Comparison of ENCODE assay signal across 22 cellular contexts in genomic region chr15:59279023-59279422, GRCh38.
A peak's percentile ranks its signal among the peaks of the same experiment; 100 is the strongest.
DNase-seq lines count a peak whose midpoint lies in the region; ATAC-seq and TF ChIP-seq lines count a peak whose summit lies in the region.
"Had no signal": no experiment of that assay in that cellular context is flagged by ENCODE, and none has a peak within 500 bp of the region (broad histone marks: within the 10 kb centered on the region; RNA-seq: fewer than 3 reads in every experiment).

No MANE protein-coding gene starts in this region.

- no peak overlapping the region for H3K4me3 Mint-ChIP-seq in glutamatergic neuron (ENCODE audit: unreplicated experiment)
- H3K4me3 Mint-ChIP-seq: GM23338, H9, IgD-negative memory B cell had no signal

- TF ChIP-seq EP300 in transverse colon (IDR thresholded peaks at IDR 0.05; ENCODE audit: low read depth): no peak

- no peak for ATAC-seq in HCT116
- no peak for ATAC-seq in RWPE2 (ENCODE audit: low read depth)
- ATAC-seq in HG03135 (IDR thresholded peaks at IDR 0.05; ENCODE audit: unreplicated experiment): no peak
- ATAC-seq: GM23338 had no signal

- H3K79me2 ChIP-seq in HCT116 (ENCODE audit: insufficient read depth, low read length) (peaks cover 61% of the 10 kb centered on the region), hepatocyte (peaks cover 61% of the 10 kb centered on the region)

- no peaks in the 10 kb centered on the region for H3K9me2 ChIP-seq in HCT116 (ENCODE audit: insufficient read depth)
- H3K9me2 ChIP-seq in hepatocyte (replicated peaks; ENCODE audit: insufficient read depth): no peaks in the 10 kb centered on the region
- H3K9me2 ChIP-seq: SK-N-SH had no signal

- no peak overlapping the region for H3K27ac Mint-ChIP-seq in glutamatergic neuron (ENCODE audit: unreplicated experiment)
- H3K27ac Mint-ChIP-seq: GM23338, H9, IgD-negative memory B cell had no signal

- H2AFZ ChIP-seq in HCT116 (ENCODE audit: low read depth, low read length, poor library complexity, severe bottlenecking): no peak overlapping the region
- no peak overlapping the region for H2AFZ ChIP-seq in hepatocyte
- H2AFZ ChIP-seq: GM23338 had no signal

- RAD21 ChIA-PET in HCT116 (lab: Charles Lee; ENCODE audit: low non-redundant PET in 1 of 2, low total read pairs in 2 of 2, uncharacterized antibody in 2 of 2, unreplicated experiment in 2 of 2): no interaction called here

- no peak for TF ChIP-seq RAD21 in HCT116 (IDR thresholded peaks at IDR 0.05; ENCODE audit: low read depth)

- H3K36me3 Mint-ChIP-seq in glutamatergic neuron (ENCODE audit: unreplicated experiment): no peaks in the 10 kb centered on the region

- no peak for TF ChIP-seq POLR2A in HCT116 (IDR thresholded peaks at IDR 0.05; ENCODE audit: borderline replicate concordance, extremely low read depth, insufficient read depth, insufficient read length)
- no peak for TF ChIP-seq POLR2A in transverse colon (IDR thresholded peaks at IDR 0.05)

- H4K20me1 ChIP-seq in HCT116 (ENCODE audit: insufficient read depth) (no peaks in the 10 kb centered on the region), hepatocyte (ENCODE audit: insufficient read depth, poor library complexity, severe bottlenecking) (no peaks in the 10 kb centered on the region)

- H3K27ac ChIP-seq in HCT116 (ENCODE audit: low read depth, low read length) (no peak overlapping the region), RWPE2 (ENCODE audit: poor library complexity, severe bottlenecking) (peak overlapping the region; percentile 79), hepatocyte (peak overlapping the region; percentile 94), transverse colon (peak overlapping the region in 3 of 4 donors; percentile 9 to 86 (median 47))
- H3K27ac ChIP-seq: KMS-11 had no signal

- DNase-seq in HCT116 (ENCODE audit: low read depth, low spot score) (no peak), RWPE2 (ENCODE audit: low spot score) (no peak), hepatocyte (ENCODE audit: low spot score) (no peak), transverse colon (no peak), putamen (ENCODE audit: low spot score) (no peak), glutamatergic neuron (no peak)
- DNase-seq: DMS53, H9, NCI-H1048, NCI-H1417, NCI-H1694 treated with DMSO at 0.1 percent for 48 hours, NCI-H2081, NCI-H2171, NCI-H226, NCI-H510A, NCI-H69, SK-N-SH, SW 1271 had no signal

- H3K4me3 ChIP-seq in HCT116 (replicated peaks in 1 of 2; ENCODE audit: low read depth in 1 of 2, low read length in 2 of 2): no peak overlapping the region
- no peak overlapping the region for H3K4me3 ChIP-seq in RWPE2 (ENCODE audit: severe bottlenecking)
- H3K4me3 ChIP-seq in hepatocyte: no peak overlapping the region
- no peak overlapping the region for H3K4me3 ChIP-seq in transverse colon
- H3K4me3 ChIP-seq: GM23338 had no signal

- CTCF ChIA-PET in HCT116 (lab: Charles Lee): interaction anchor here (1.2 kb wide), 1 partner anchor 21 kb away, joined by 4 read pairs; no protein-coding TSS in a partner anchor

- in situ Hi-C loops in transverse colon (cut with MboI; ENCODE audit: low pct_ligation_motif_present in 1 of 4, low pct_unique_long_range_greater_than_20kb in 1 of 4, low sequenced_read_pairs in 3 of 4): no loop called here

- H3K27me3 Mint-ChIP-seq in glutamatergic neuron (ENCODE audit: unreplicated experiment): no peaks in the 10 kb centered on the region

- H3K9ac ChIP-seq in HCT116 (ENCODE audit: low read length): no peak overlapping the region
- H3K9ac ChIP-seq: KMS-11, SK-N-SH had no signal

- H3K36me3 ChIP-seq in HCT116 (ENCODE audit: control insufficient read depth in 1 of 2, insufficient read depth in 2 of 2, low read length in 2 of 2) (no peaks in the 10 kb centered on the region), RWPE2 (ENCODE audit: low read depth) (no peaks in the 10 kb centered on the region), hepatocyte (replicated peaks; ENCODE audit: insufficient read depth, low read depth) (no peaks in the 10 kb centered on the region), transverse colon (no peaks in the 10 kb centered on the region)

- intact Hi-C loops in HCT116 (cut with micrococcal nuclease) (loop anchor here (5.0 kb wide), 1 partner anchor 93 kb away; the partner anchor contains the start of gene MYO1E), transverse colon (cut with DNase I; ENCODE audit: low total_unique reads) (no loop called here)

- 85% methylated on average over 5 of the region's 5 CpGs for WGBS in hepatocyte (ENCODE audit: low lambda C conversion rate, missing lambda C conversion rate)
- 87 to 100% methylated on average over 2 to 5 of the region's 5 CpGs for WGBS in transverse colon (ENCODE audit: low coverage in 1 of 2), 2 donors

- BruUV-seq in HCT116 (replicated peaks; lab: Mats Ljungman, UMichigan): no TSS peak

- H3K4me1 Mint-ChIP-seq in glutamatergic neuron (ENCODE audit: low read depth, unreplicated experiment): no peaks in the 10 kb centered on the region

- no peaks in the 10 kb centered on the region for H3K27me3 ChIP-seq in HCT116 (ENCODE audit: insufficient read depth, low read length)
- H3K27me3 ChIP-seq in RWPE2 (ENCODE audit: insufficient read depth, poor library complexity, severe bottlenecking): no peaks in the 10 kb centered on the region
- no peaks in the 10 kb centered on the region for H3K27me3 ChIP-seq in hepatocyte
- H3K27me3 ChIP-seq in transverse colon: no peaks in the 10 kb centered on the region

- peak overlapping the region; percentile 10; the same call in 1 of the 2 replicates for H3K4me2 ChIP-seq in HCT116 (ENCODE audit: low read length)
- H3K4me2 ChIP-seq in hepatocyte: peak overlapping the region; percentile 5
- H3K4me2 ChIP-seq: GM23338, KMS-11, SK-N-SH had no signal

- H3K4me1 ChIP-seq in HCT116 (ENCODE audit: control insufficient read depth in 1 of 2, insufficient read depth in 2 of 2, low read length in 2 of 2) (peaks cover 70 to 99% of the 10 kb centered on the region in 2 experiments), RWPE2 (ENCODE audit: insufficient read depth, poor library complexity, severe bottlenecking) (peaks cover 91% of the 10 kb centered on the region), hepatocyte (ENCODE audit: insufficient read depth) (peaks cover 42% of the 10 kb centered on the region), transverse colon (peaks cover 4 to 80% (median 54%) of the 10 kb centered on the region in 4 donors)

- POLR2A ChIA-PET in HCT116 (lab: Charles Lee): no interaction called here

- TF ChIP-seq CTCF in HCT116 (IDR thresholded peaks at IDR 0.05 in 2 of 3, conservative IDR thresholded peaks at IDR 0.05 in 1 of 3; ENCODE audit: borderline replicate concordance in 1 of 3, insufficient read depth in 1 of 3, low read depth in 2 of 3, low read length in 2 of 3): no peak
- TF ChIP-seq CTCF in RWPE2 (IDR thresholded peaks at IDR 0.05; ENCODE audit: poor library complexity, severe bottlenecking): no peak
- no peak for TF ChIP-seq CTCF in hepatocyte (IDR thresholded peaks at IDR 0.05; ENCODE audit: poor library complexity)
- TF ChIP-seq CTCF in transverse colon (IDR thresholded peaks at IDR 0.05): no peak
- TF ChIP-seq CTCF in glutamatergic neuron (IDR thresholded peaks at IDR 0.05; ENCODE audit: partially characterized antibody, unreplicated experiment): no peak

- no peaks in the 10 kb centered on the region for H3K9me3 ChIP-seq in HCT116 (ENCODE audit: control insufficient read depth in 1 of 2, insufficient read depth in 1 of 2, low read depth in 1 of 2, low read length in 2 of 2)
- H3K9me3 ChIP-seq in RWPE2 (ENCODE audit: severe bottlenecking): no peaks in the 10 kb centered on the region
- H3K9me3 ChIP-seq in hepatocyte (ENCODE audit: low read depth): no peaks in the 10 kb centered on the region
- H3K9me3 ChIP-seq in transverse colon: no peaks in the 10 kb centered on the region
- H3K9me3 ChIP-seq: SK-N-SH had no signal

- H3K9me3 Mint-ChIP-seq in glutamatergic neuron (ENCODE audit: unreplicated experiment): peaks cover 3% of the 10 kb centered on the region
- H3K9me3 Mint-ChIP-seq: GM23338, IgD-negative memory B cell had no signal

TF ChIP-seq in HCT116, 20 proteins besides CTCF, POLR2A, EP300 and RAD21 (continues in another document):
- TF ChIP-seq CBX3 (IDR thresholded peaks at IDR 0.05; ENCODE audit: low read depth): no peak
- no peak for TF ChIP-seq SRF (IDR thresholded peaks at IDR 0.05; ENCODE audit: low read depth)
- no peak for TF ChIP-seq FOSL1 (IDR thresholded peaks at IDR 0.05; ENCODE audit: low read depth)
- no peak for TF ChIP-seq CEBPB (IDR thresholded peaks at IDR 0.05; ENCODE audit: low read depth)
- TF ChIP-seq SP1 (IDR thresholded peaks at IDR 0.05; ENCODE audit: low read depth): no peak
- TF ChIP-seq ZNF274 (IDR thresholded peaks at IDR 0.05; ENCODE audit: low read depth, low read length): no peak
- no peak for TF ChIP-seq SIN3A (IDR thresholded peaks at IDR 0.05; ENCODE audit: low read depth)
- TF ChIP-seq, protein P1, sequence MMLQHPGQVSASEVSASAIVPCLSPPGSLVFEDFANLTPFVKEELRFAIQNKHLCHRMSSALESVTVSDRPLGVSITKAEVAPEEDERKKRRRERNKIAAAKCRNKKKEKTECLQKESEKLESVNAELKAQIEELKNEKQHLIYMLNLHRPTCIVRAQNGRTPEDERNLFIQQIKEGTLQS (IDR thresholded peaks at IDR 0.05): no peak
- TF ChIP-seq POLR2AphosphoS5 (IDR thresholded peaks at IDR 0.05; ENCODE audit: low read depth, low read length): no peak
- TF ChIP-seq YY1 (IDR thresholded peaks at IDR 0.05; ENCODE audit: extremely low read depth, insufficient replicate concordance, low read depth, low read length): no peak
- TF ChIP-seq, protein P2, sequence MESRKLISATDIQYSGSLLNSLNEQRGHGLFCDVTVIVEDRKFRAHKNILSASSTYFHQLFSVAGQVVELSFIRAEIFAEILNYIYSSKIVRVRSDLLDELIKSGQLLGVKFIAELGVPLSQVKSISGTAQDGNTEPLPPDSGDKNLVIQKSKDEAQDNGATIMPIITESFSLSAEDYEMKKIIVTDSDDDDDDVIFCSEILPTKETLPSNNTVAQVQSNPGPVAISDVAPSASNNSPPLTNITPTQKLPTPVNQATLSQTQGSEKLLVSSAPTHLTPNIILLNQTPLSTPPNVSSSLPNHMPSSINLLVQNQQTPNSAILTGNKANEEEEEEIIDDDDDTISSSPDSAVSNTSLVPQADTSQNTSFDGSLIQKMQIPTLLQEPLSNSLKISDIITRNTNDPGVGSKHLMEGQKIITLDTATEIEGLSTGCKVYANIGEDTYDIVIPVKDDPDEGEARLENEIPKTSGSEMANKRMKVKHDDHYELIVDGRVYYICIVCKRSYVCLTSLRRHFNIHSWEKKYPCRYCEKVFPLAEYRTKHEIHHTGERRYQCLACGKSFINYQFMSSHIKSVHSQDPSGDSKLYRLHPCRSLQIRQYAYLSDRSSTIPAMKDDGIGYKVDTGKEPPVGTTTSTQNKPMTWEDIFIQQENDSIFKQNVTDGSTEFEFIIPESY (IDR thresholded peaks at IDR 0.05; ENCODE audit: extremely low read depth, insufficient replicate concordance, low read length): no peak
- TF ChIP-seq, protein P3, sequence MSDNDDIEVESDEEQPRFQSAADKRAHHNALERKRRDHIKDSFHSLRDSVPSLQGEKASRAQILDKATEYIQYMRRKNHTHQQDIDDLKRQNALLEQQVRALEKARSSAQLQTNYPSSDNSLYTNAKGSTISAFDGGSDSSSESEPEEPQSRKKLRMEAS (IDR thresholded peaks at IDR 0.05): no peak
